Comparison of ENCODE assay signal across 8 cellular contexts in the genomic region with DNA sequence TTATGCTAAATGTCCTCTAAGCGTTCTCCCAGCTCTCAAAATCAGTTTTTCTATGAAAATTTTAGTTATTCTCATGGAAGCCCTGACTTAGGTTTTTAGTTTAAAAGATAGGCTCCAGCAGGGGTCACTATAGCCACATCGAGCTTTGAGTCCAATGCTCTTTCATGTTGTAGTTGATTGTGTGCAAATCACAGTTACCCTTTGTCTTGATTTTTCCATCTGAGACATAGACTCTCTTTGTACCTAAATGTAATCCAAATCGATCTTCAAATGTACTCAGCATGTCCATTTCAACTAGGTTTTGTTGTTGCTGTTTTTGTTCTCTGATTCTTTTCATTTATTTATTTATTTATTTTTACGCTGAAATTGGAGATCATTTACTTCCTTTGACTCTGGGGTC. TPM values are rescaled to one million over a fixed set of nuclear protein-coding genes. Genes with fewer than 3 reads are reported as not detected.
A peak's percentile ranks its signal among the peaks of the same experiment; 100 is the strongest.
DNase-seq lines count a peak whose midpoint lies in the region; ATAC-seq and TF ChIP-seq lines count a peak whose summit lies in the region.

No MANE protein-coding gene starts in this region.

- TF ChIP-seq CTCF in AG09319 (IDR thresholded peaks at IDR 0.05; ENCODE audit: low read depth, low read length) (peak; percentile 69), GM13976 (IDR thresholded peaks at IDR 0.05; ENCODE audit: borderline replicate concordance, control extremely low read depth, extremely low read depth, insufficient read depth, missing control alignments) (peak; percentile 50), psoas muscle (IDR thresholded peaks at IDR 0.05) (peak; percentile 81)

- H3K4me3 ChIP-seq in psoas muscle, result no peak overlapping the region

- ATAC-seq in HG03565 (IDR thresholded peaks at IDR 0.05; ENCODE audit: unreplicated experiment) (peak; percentile 56), psoas muscle (peak; percentile 64 to 91 (median 76)), GM18867 (IDR thresholded peaks at IDR 0.05; ENCODE audit: unreplicated experiment) (no peak)
- ATAC-seq in activated T-helper 17 cell treated with anti-CD3 and anti-CD28 coated beads, Interleukin-2, amount 50 U/mL, for 72 hours (replicated peaks), result peak; percentile 59

- H3K4me3 Mint-ChIP-seq in activated T-helper 17 cell treated with anti-CD3 and anti-CD28 coated beads, Interleukin-2, amount 50 U/mL, for 72 hours, result no peak overlapping the region

- WGBS in psoas muscle, 3 donors, result 15 to 30% (median 19%) methylated on average over 4 of the region's 4 CpGs

- H3K27me3 Mint-ChIP-seq in activated T-helper 17 cell treated with anti-CD3 and anti-CD28 coated beads, Interleukin-2, amount 50 U/mL, for 72 hours, result no peaks in the 10 kb centered on the region

- no peaks in the 10 kb centered on the region for H3K9me3 ChIP-seq in psoas muscle

- intact Hi-C loops in psoas muscle (cut with DNase I), result loop anchor here (2.0 to 10.0 kb wide), 7 partner anchors 33 to 283 kb away; a partner anchor contains a TSS

- no peak overlapping the region for H3K27ac ChIP-seq in psoas muscle

- no peaks in the 10 kb centered on the region for H3K36me3 Mint-ChIP-seq in activated T-helper 17 cell treated with anti-CD3 and anti-CD28 coated beads, Interleukin-2, amount 50 U/mL, for 72 hours (ENCODE audit: low read depth)

- no peaks in the 10 kb centered on the region for H3K9me3 Mint-ChIP-seq in activated T-helper 17 cell treated with anti-CD3 and anti-CD28 coated beads, Interleukin-2, amount 50 U/mL, for 72 hours

- peak; percentile 28 for DNase-seq in AG09319 (ENCODE audit: extremely low read depth, low read depth)
- peak; percentile 34 for DNase-seq in GM13976 (ENCODE audit: low spot score)
- DNase-seq in NCI-H82 (lab: John Stamatoyannopoulos, UW), result peak; percentile 89
- DNase-seq in germinal center (ENCODE audit: low spot score), result peak; percentile 29
- DNase-seq in psoas muscle, result peak in 1 of 2 donors; percentile 19

- no peaks in the 10 kb centered on the region for H3K4me1 Mint-ChIP-seq in activated T-helper 17 cell treated with anti-CD3 and anti-CD28 coated beads, Interleukin-2, amount 50 U/mL, for 72 hours

- H3K4me1 ChIP-seq in psoas muscle, result peaks cover 5% of the 10 kb centered on the region

- no peaks in the 10 kb centered on the region for H3K27me3 ChIP-seq in psoas muscle (ENCODE audit: insufficient read depth in 3 of 3, low read length in 2 of 3)

- in situ Hi-C loops in GM13976 (cut with MboI; ENCODE audit: low sequenced_read_pairs, unreplicated experiment), result loop anchor here (25.0 kb wide), 2 partner anchors 198 to 723 kb away; no protein-coding TSS in a partner anchor

- no peaks in the 10 kb centered on the region for H3K36me3 ChIP-seq in psoas muscle (ENCODE audit: insufficient read depth in 1 of 2, low read depth in 1 of 2)

- H3K27ac Mint-ChIP-seq in activated T-helper 17 cell treated with anti-CD3 and anti-CD28 coated beads, Interleukin-2, amount 50 U/mL, for 72 hours, result no peak overlapping the region

RNA-seq across cellular contexts. Expression of a gene that starts 26.4 kb away (rescaled TPM):
- under 1 TPM; 0.19 TPM for total RNA-seq in activated T-helper 17 cell treated with anti-CD3 and anti-CD28 coated beads, Interleukin-2, amount 50 U/mL, for 72 hours
- 1 to 10 TPM in 2 of 4 donors, under 1 TPM in 2; 0.32 to 6.6 (median 1.3) TPM for total RNA-seq in psoas muscle
- 1 to 10 TPM in 1 of 3 donors, under 1 TPM in 2; 0.08 to 1.6 (median 0.55) TPM for polyA plus RNA-seq in psoas muscle
